ENCODE assay signal across 17 cellular contexts in genomic region chr17:75647061-75647460, GRCh38. TPM values are rescaled to one million over a fixed set of nuclear protein-coding genes. Genes with fewer than 3 reads are reported as not detected.
DNase-seq lines count a peak whose midpoint lies in the region; ATAC-seq, FAIRE-seq and TF ChIP-seq lines count a peak whose summit lies in the region.
"Had no signal": no experiment of that assay in that cellular context is flagged by ENCODE, and none has a peak within 500 bp of the region (broad histone marks: within the 10 kb centered on the region; RNA-seq: fewer than 3 reads in every experiment).

No MANE protein-coding gene starts in this region.

- peaks cover 0 to 5% (median 0%) of the 10 kb centered on the region in 4 donors for H3K4me1 ChIP-seq in tibial artery

- peaks cover 34% of the 10 kb centered on the region for H3K4me1 Mint-ChIP-seq in Calu3 (ENCODE audit: low read depth, unreplicated experiment)

- H3K27ac ChIP-seq in angular gyrus (ENCODE audit: low read depth, low read length), result peak overlapping the region; percentile 99
- peak overlapping the region; percentile 98 for H3K27ac ChIP-seq in layer of hippocampus (ENCODE audit: low read depth, low read length)
- H3K27ac ChIP-seq in tibial artery, result no peak overlapping the region

- H3K27me3 Mint-ChIP-seq in Calu3 (ENCODE audit: unreplicated experiment), result no peaks in the 10 kb centered on the region
- H3K27me3 Mint-ChIP-seq: activated CD4-positive, alpha-beta T cell treated with anti-CD3 and anti-CD28 coated beads, Interleukin-2, amount 10 ng/mL, durations not matched to agents 24 days and 14 days; naive thymus-derived CD4-positive, alpha-beta T cell had no signal

- BruUV-seq in Calu3 (replicated peaks; lab: Mats Ljungman, UMichigan), result no TSS peak

- peaks cover 28 to 56% (median 42%) of the 10 kb centered on the region in 3 donors for H3K36me3 ChIP-seq in tibial artery

- TF ChIP-seq CTCF in Calu3 (IDR thresholded peaks at IDR 0.05; ENCODE audit: unreplicated experiment), result no peak
- no peak for TF ChIP-seq CTCF in tibial artery (IDR thresholded peaks at IDR 0.05)

- H3K27ac Mint-ChIP-seq in Calu3 (ENCODE audit: unreplicated experiment), result peak overlapping the region; percentile 96
- H3K27ac Mint-ChIP-seq: activated CD4-positive, alpha-beta T cell treated with anti-CD3 and anti-CD28 coated beads, Interleukin-2, amount 10 ng/mL, durations not matched to agents 24 days and 14 days had no signal

- no peak for FAIRE-seq in frontal cortex (lab: Jason Lieb, UNC)
- FAIRE-seq: G401.6 had no signal

- H3K36me3 Mint-ChIP-seq in Calu3 (ENCODE audit: insufficient read depth, unreplicated experiment), result peaks cover 63% of the 10 kb centered on the region
- H3K36me3 Mint-ChIP-seq: activated naive CD4-positive, alpha-beta T cell treated with anti-CD3 and anti-CD28 coated beads, Interleukin-2, amount 50 U/mL, for 72 hours had no signal

- DNase-seq in Calu3, result no peak
- peak; percentile 49 for DNase-seq in sciatic nerve (ENCODE audit: low spot score)
- DNase-seq in tibial artery, result no peak
- DNase-seq in frontal cortex (ENCODE audit: low spot score in 2 of 2), result no peak
- DNase-seq in activated effector memory CD4-positive, alpha-beta T cell treated with anti-CD3 and anti-CD28 coated beads, Interleukin-2, amount 50 U/mL, for 16 hours, result no peak
- no peak for DNase-seq in stimulated activated CD4-positive, alpha-beta T cell treated with anti-CD3 and anti-CD28 coated beads, Interleukin-2, amount 100 ng/mL, for 48 hours
- DNase-seq: activated CD4-positive, alpha-beta T cell treated with anti-CD3 and anti-CD28 coated beads, Interleukin-2, amount 10 ng/mL, durations not matched to agents 24 days and 14 days; activated T-cell treated with anti-CD3 and anti-CD28 coated beads, Interleukin-2, amount 50 U/mL, for 1 hour; HCEC 1CT; naive thymus-derived CD4-positive, alpha-beta T cell; NCI-H187 treated with DMSO at 0.1 percent for 48 hours; NCI-H446 treated with DMSO at 0.1 percent for 48 hours had no signal

- H3K9me3 ChIP-seq in tibial artery, result no peaks in the 10 kb centered on the region

- CTCF ChIA-PET in Calu3 (lab: Charles Lee), result interaction anchor here (1.8 to 2.9 kb wide), 4 partner anchors 9 to 46 kb away, joined by 6 to 57 read pairs (median 11); partner anchors contain the start of gene SMIM5

- H3K4me3 Mint-ChIP-seq in Calu3 (ENCODE audit: low read depth, unreplicated experiment), result peak overlapping the region; percentile 43
- H3K4me3 Mint-ChIP-seq: activated CD4-positive, alpha-beta T cell treated with anti-CD3 and anti-CD28 coated beads, Interleukin-2, amount 10 ng/mL, durations not matched to agents 24 days and 14 days; naive thymus-derived CD4-positive, alpha-beta T cell had no signal

- no peak for ATAC-seq in sciatic nerve
- ATAC-seq: activated naive CD4-positive, alpha-beta T cell treated with anti-CD3 and anti-CD28 coated beads, Interleukin-2, amount 50 U/mL, for 72 hours had no signal

- intact Hi-C loops in Calu3 (cut with micrococcal nuclease; ENCODE audit: unreplicated experiment) (no loop called here), sciatic nerve (cut with DNase I) (no loop called here), tibial artery (cut with DNase I; ENCODE audit: low total_unique reads) (no loop called here)

- no peaks in the 10 kb centered on the region for H3K27me3 ChIP-seq in layer of hippocampus (ENCODE audit: control insufficient read depth, insufficient read depth, low read length)
- H3K27me3 ChIP-seq in tibial artery, result no peaks in the 10 kb centered on the region

- no peak overlapping the region for H3K4me3 ChIP-seq in tibial artery

- H3K9me3 Mint-ChIP-seq in Calu3 (ENCODE audit: low read depth, unreplicated experiment), result no peaks in the 10 kb centered on the region
- H3K9me3 Mint-ChIP-seq: activated CD4-positive, alpha-beta T cell treated with anti-CD3 and anti-CD28 coated beads, Interleukin-2, amount 10 ng/mL, durations not matched to agents 24 days and 14 days; activated naive CD4-positive, alpha-beta T cell treated with anti-CD3 and anti-CD28 coated beads, Interleukin-2, amount 50 U/mL, for 72 hours; naive thymus-derived CD4-positive, alpha-beta T cell had no signal

RNA-seq across cellular contexts. Expression of gene SMIM5, which starts 13.8 kb away (rescaled TPM):
- total RNA-seq in Calu3 (2022), result 1.9 and 3.5 TPM in 2 replicates
- total RNA-seq in sciatic nerve, result 12.5 TPM
- total RNA-seq in frontal cortex, result under 0.01 TPM
- total RNA-seq: SK-MEL-5 had no signal

RNA-seq across cellular contexts. Expression of gene RECQL5, which starts 19.9 kb away (rescaled TPM):
- total RNA-seq in Calu3 (2022) (71.3 and 87.3 TPM in 2 replicates), sciatic nerve (35.2 TPM), frontal cortex (6.1 TPM)

RNA-seq across cellular contexts. Expression of gene SAP30BP, which starts 20.1 kb away (rescaled TPM):
- total RNA-seq in Calu3 (2022), result 96.4 and 98.4 TPM in 2 replicates
- 107 TPM for total RNA-seq in sciatic nerve
- 39.9 TPM for total RNA-seq in frontal cortex

RNA-seq across cellular contexts. Expression of gene MYO15B, which starts 59.5 kb away (rescaled TPM):
- total RNA-seq in Calu3 (2022) (58.4 and 78.6 TPM in 2 replicates), sciatic nerve (336 TPM), frontal cortex (19.6 TPM)

Comparison
In these comparisons a context has a peak if more than half of its experiments do, and no peak if none do; other contexts are left out.
1. H3K27ac ChIP-seq: peak in angular gyrus (single experiment) and layer of hippocampus (single experiment); none in tibial artery (0 of 2).